In the genomic region with DNA sequence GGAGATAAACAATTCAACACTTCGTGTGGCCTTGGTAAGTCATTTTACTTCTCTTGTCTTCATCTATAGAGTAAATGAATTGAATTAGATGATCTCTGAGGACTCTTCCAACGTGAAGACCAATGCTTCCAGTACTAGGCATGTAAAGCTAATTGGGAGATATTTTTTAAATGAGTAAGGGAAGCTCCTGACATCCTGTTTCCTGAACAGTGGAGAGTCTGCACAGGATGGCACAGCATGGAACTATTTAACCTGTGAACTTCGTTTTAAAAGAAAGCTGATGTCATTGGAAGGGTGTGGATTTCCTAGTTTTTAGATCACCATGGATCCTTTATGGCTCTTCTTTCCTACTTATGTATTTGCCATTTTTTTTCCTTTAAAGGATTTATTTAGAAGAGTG, we compare ENCODE assay signal across 19 cellular contexts. TPM values are rescaled to one million over a fixed set of nuclear protein-coding genes. Genes with fewer than 3 reads are reported as not detected.
DNase-seq lines count a peak whose midpoint lies in the region; ATAC-seq, FAIRE-seq and TF ChIP-seq lines count a peak whose summit lies in the region.
"Had no signal": no experiment of that assay in that cellular context is flagged by ENCODE, and none has a peak within 500 bp of the region (broad histone marks: within the 10 kb centered on the region; RNA-seq: fewer than 3 reads in every experiment).

No MANE protein-coding gene starts in this region.

- no peak overlapping the region for H3K18ac ChIP-seq in mesendoderm (ENCODE audit: low read length)

- TF ChIP-seq POLR2A in endothelial cell of umbilical vein (IDR thresholded peaks at IDR 0.05; ENCODE audit: low read depth, low read length) (no peak), HepG2 (IDR thresholded peaks at IDR 0.05; ENCODE audit: insufficient read depth in 1 of 2, low read depth in 2 of 2, low read length in 2 of 2) (no peak)

- BruUV-seq in endothelial cell of umbilical vein (replicated peaks; lab: Mats Ljungman, UMichigan) (no TSS peak), HepG2 (replicated peaks; lab: Mats Ljungman, UMichigan) (no TSS peak)

- H2AFZ ChIP-seq in endothelial cell of umbilical vein (ENCODE audit: low read depth, low read length) (peak overlapping the region; percentile 34), HepG2 (ENCODE audit: low read length) (no peak overlapping the region)

- CTCF ChIA-PET in endothelial cell of umbilical vein (lab: Charles Lee) = interaction anchor here (0.7 to 1.3 kb wide), 2 partner anchors 105 to 217 kb away, joined by 3 read pairs; no protein-coding TSS in a partner anchor
- CTCF ChIA-PET in HepG2 (lab: Yijun Ruan, JAX; ENCODE audit: low intra/inter-chr PET ratio, low total read pairs) = no interaction called here

- no peak overlapping the region for H3K4ac ChIP-seq in mesendoderm (ENCODE audit: low read depth, low read length)

- H4K20me1 ChIP-seq in endothelial cell of umbilical vein (replicated peaks; ENCODE audit: control insufficient read depth, extremely low read depth, insufficient read depth, low read length) (no peaks in the 10 kb centered on the region), HepG2 (ENCODE audit: insufficient read depth, low read length) (no peaks in the 10 kb centered on the region)

- intact Hi-C loops in endothelial cell of umbilical vein (cut with micrococcal nuclease) (no loop called here), HepG2 (cut with micrococcal nuclease; ENCODE audit: unreplicated experiment) (no loop called here)

- POLR2A ChIA-PET in endothelial cell of umbilical vein (lab: Charles Lee) = no interaction called here
- POLR2A ChIA-PET in HepG2 (lab: Yijun Ruan, JAX) = no interaction called here

- H3K56ac ChIP-seq in mesendoderm (ENCODE audit: low read length) = no peak overlapping the region

- H3K79me2 ChIP-seq in endothelial cell of umbilical vein (ENCODE audit: control insufficient read depth, insufficient read depth, low read length) = no peaks in the 10 kb centered on the region
- H3K79me2 ChIP-seq in mesendoderm (ENCODE audit: control insufficient read depth, insufficient read depth, low read length) = no peaks in the 10 kb centered on the region
- no peaks in the 10 kb centered on the region for H3K79me2 ChIP-seq in HepG2 (ENCODE audit: insufficient read depth, low read length)

- TF ChIP-seq EP300 in HepG2 (IDR thresholded peaks at IDR 0.05; ENCODE audit: low read depth in 2 of 2, low read length in 2 of 2) (no peak), HepG2 (CRISPR knock-in tag; IDR thresholded peaks at IDR 0.05; ENCODE audit: borderline replicate concordance) (no peak)

- no peaks in the 10 kb centered on the region for H3K9me1 ChIP-seq in endothelial cell of umbilical vein (replicated peaks; ENCODE audit: control insufficient read depth, extremely low read depth, insufficient read depth, low read length)

- no peak overlapping the region for H2BK5ac ChIP-seq in mesendoderm (ENCODE audit: low read length)

- H3K9me3 ChIP-seq in endothelial cell of umbilical vein (replicated peaks; ENCODE audit: control insufficient read depth, insufficient read depth, low read length) = no peaks in the 10 kb centered on the region
- no peaks in the 10 kb centered on the region for H3K9me3 ChIP-seq in HepG2 (ENCODE audit: low read length)
- H3K9me3 ChIP-seq: pancreas, right lobe of liver, thyroid gland had no signal

- no peak overlapping the region for H4K5ac ChIP-seq in mesendoderm (ENCODE audit: low read length)

- H3K27ac ChIP-seq in endothelial cell of umbilical vein (ENCODE audit: insufficient read depth, low read depth, low read length) (peak overlapping the region; percentile 41), mesendoderm (ENCODE audit: low read depth, low read length) (no peak overlapping the region), HepG2 (ENCODE audit: extremely low read length, insufficient read depth, low read length) (no peak overlapping the region)
- H3K27ac ChIP-seq: pancreas, right lobe of liver, thyroid gland had no signal

- H3K4me3 ChIP-seq in endothelial cell of umbilical vein (replicated peaks in 1 of 3; ENCODE audit: insufficient read depth in 1 of 3, low read depth in 1 of 3, low read length in 3 of 3) (no peak overlapping the region), mesendoderm (ENCODE audit: low read length) (no peak overlapping the region), HepG2 (replicated peaks in 1 of 3; ENCODE audit: insufficient read depth in 1 of 3, low read depth in 2 of 3, low read length in 3 of 3) (no peak overlapping the region)
- H3K4me3 ChIP-seq: pancreas, right lobe of liver, thyroid gland had no signal

- H3K9ac ChIP-seq in endothelial cell of umbilical vein (replicated peaks; ENCODE audit: extremely low read depth, insufficient read depth, low read length) (no peak overlapping the region), mesendoderm (ENCODE audit: low read length) (no peak overlapping the region), HepG2 (ENCODE audit: insufficient read depth, low read depth, low read length) (no peak overlapping the region)

- WGBS in mesendoderm (ENCODE audit: extremely low coverage, insufficient coverage, low lambda C conversion rate) = no CpG with 5 or more reads among the region's 3 CpGs
- 0% methylated on average over 3 of the region's 3 CpGs for WGBS in HepG2 (ENCODE audit: low lambda C conversion rate)

- in situ Hi-C loops in HepG2 (cut with HindIII; ENCODE audit: extremely low pct_ligation_motif_present, low pct_unique_long_range_greater_than_20kb) = no loop called here

- H2BK15ac ChIP-seq in mesendoderm (replicated peaks; ENCODE audit: low read depth) = no peak overlapping the region

- H3K36me3 ChIP-seq in endothelial cell of umbilical vein (ENCODE audit: control insufficient read depth in 2 of 2, extremely low read depth in 1 of 2, insufficient read depth in 2 of 2, low read length in 2 of 2) (no peaks in the 10 kb centered on the region), mesendoderm (ENCODE audit: control insufficient read depth, insufficient read depth, low read length) (no peaks in the 10 kb centered on the region), HepG2 (replicated peaks in 1 of 2; ENCODE audit: control insufficient read depth in 1 of 2, insufficient read depth in 2 of 2, low read length in 2 of 2) (no peaks in the 10 kb centered on the region)
- H3K36me3 ChIP-seq: pancreas, right lobe of liver, thyroid gland had no signal

- H3K79me1 ChIP-seq in mesendoderm (ENCODE audit: low read length) = no peaks in the 10 kb centered on the region

- no peak overlapping the region for H4K8ac ChIP-seq in mesendoderm (ENCODE audit: low read depth, low read length)

- dilution Hi-C loops in endothelial cell of umbilical vein (cut with MboI; ENCODE audit: extremely low pct_ligation_motif_present, low sequenced_read_pairs) = no loop called here

- no peak for TF ChIP-seq RAD21 in HepG2 (CRISPR knock-in tag; IDR thresholded peaks at IDR 0.05)

- ATAC-seq in HepG2 (no peak), HG02973 (IDR thresholded peaks at IDR 0.05; ENCODE audit: unreplicated experiment) (no peak)
- ATAC-seq: naive thymus-derived CD4-positive, alpha-beta T cell; pancreas; right lobe of liver; stimulated activated naive B cell treated with anti-CD40 and anti-IgM and Interleukin-4, amounts not matched to agents 10 μg/mL and 1 μg/mL and 100 μg/mL, for 72 hours; T-cell had no signal

- TF ChIP-seq CTCF in endothelial cell of umbilical vein (IDR thresholded peaks at IDR 0.05; ENCODE audit: extremely low read depth in 1 of 2, insufficient read depth in 1 of 2, low read depth in 1 of 2, low read length in 2 of 2) = no peak
- TF ChIP-seq CTCF in HepG2 (CRISPR knock-in tag; IDR thresholded peaks at IDR 0.05) = no peak

- H3K4me2 ChIP-seq in endothelial cell of umbilical vein (ENCODE audit: insufficient read depth, low read length) (peak overlapping the region; percentile 50), mesendoderm (ENCODE audit: low read length) (no peak overlapping the region), HepG2 (ENCODE audit: low read depth, low read length) (no peak overlapping the region)

- no peak overlapping the region for H2AK5ac ChIP-seq in mesendoderm (ENCODE audit: low read length)

- DNase-seq in GM03348 (ENCODE audit: low spot score) = peak; percentile 29
- DNase-seq in M059J (ENCODE audit: low read depth) = peak; percentile 66
- DNase-seq in endothelial cell of umbilical vein (ENCODE audit: low read depth, low spot score) = peak; percentile 51
- DNase-seq in mesendoderm = peak; percentile 7
- no peak for DNase-seq in HepG2 (ENCODE audit: low spot score)
- no peak for DNase-seq in NCI-H2107 (lab: John Stamatoyannopoulos, UW)
- DNase-seq: activated gamma-delta T cell; head of caudate nucleus; Karpas-422; naive thymus-derived CD4-positive, alpha-beta T cell; NCI-H1105; pancreas; right lobe of liver; SHP77; stimulated activated naive B cell treated with anti-CD40 and anti-IgM and Interleukin-4, amounts not matched to agents 10 μg/mL and 1 μg/mL and 100 μg/mL, for 72 hours; T-cell; thyroid gland had no signal

- H3K4me1 ChIP-seq in endothelial cell of umbilical vein (ENCODE audit: control insufficient read depth, extremely low read depth, insufficient read depth, low read length) = peaks cover 12% of the 10 kb centered on the region
- no peaks in the 10 kb centered on the region for H3K4me1 ChIP-seq in mesendoderm (ENCODE audit: control insufficient read depth, low read depth, low read length)
- H3K4me1 ChIP-seq in HepG2 (ENCODE audit: insufficient read depth, low read length) = no peaks in the 10 kb centered on the region
- H3K4me1 ChIP-seq: pancreas, right lobe of liver, thyroid gland had no signal

- no peak overlapping the region for H3K23ac ChIP-seq in mesendoderm (ENCODE audit: low read length)

- FAIRE-seq in endothelial cell of umbilical vein (lab: Jason Lieb, UNC) = peak; percentile 77
- no peak for FAIRE-seq in HepG2 (lab: Jason Lieb, UNC)
- FAIRE-seq: islet of Langerhans, pancreas had no signal

- no peak overlapping the region for H2BK120ac ChIP-seq in mesendoderm (ENCODE audit: low read depth, low read length)

- peaks cover 2 to 19% of the 10 kb centered on the region in 2 experiments for H3K27me3 ChIP-seq in endothelial cell of umbilical vein (ENCODE audit: control insufficient read depth in 2 of 2, insufficient read depth in 2 of 2, low read length in 2 of 2)
- no peaks in the 10 kb centered on the region for H3K27me3 ChIP-seq in mesendoderm (ENCODE audit: insufficient read depth, low read length, poor library complexity)
- no peaks in the 10 kb centered on the region; a peak in 2 of 5 replicates for H3K27me3 ChIP-seq in HepG2 (ENCODE audit: control insufficient read depth in 1 of 2, insufficient read depth in 2 of 2, low read length in 2 of 2)
- H3K27me3 ChIP-seq: right lobe of liver had no signal

RNA-seq across cellular contexts. Expression of a gene that starts 48.4 kb away (rescaled TPM):
- total RNA-seq in M059J (2014; rRNA removed; shearing (Covaris generic)) = 82.3 and 110 TPM in 2 replicates
- total RNA-seq in endothelial cell of umbilical vein (96.5 and 96.6 TPM in 2 replicates), HepG2 (2016; rRNA removed; fragmentation: Illumina TruSeq; extraction: Trizol) (76.8 and 117 TPM in 2 replicates)
- polyA plus RNA-seq in endothelial cell of umbilical vein (39.9 and 41.5 TPM in 2 replicates), HepG2 (2011; rRNA removed) (50.3 and 56.3 TPM in 2 replicates)
- polyA plus RNA-seq in endothelial cell of umbilical vein (2011; cell fraction: cytosol; rRNA removed) = 49.0 and 51.0 TPM in 2 replicates
- 68.1 and 68.4 TPM in 2 replicates for polyA plus RNA-seq in endothelial cell of umbilical vein (2011; cell fraction: nucleus; rRNA removed)
- 97.8 and 115 TPM in 2 replicates for polyA plus RNA-seq in endothelial cell of umbilical vein (2012)
- 97.3 and 106 TPM in 2 replicates for polyA minus RNA-seq in endothelial cell of umbilical vein
- polyA minus RNA-seq in endothelial cell of umbilical vein (2011; cell fraction: cytosol; rRNA and poly(A)+ RNA removed) = 13.0 TPM
- polyA minus RNA-seq in endothelial cell of umbilical vein (2011; cell fraction: nucleus; rRNA and poly(A)+ RNA removed) = 131 and 136 TPM in 2 replicates
- polyA plus RNA-seq in mesendoderm (2013, experiment 1 of 2) = 112 TPM
- 109 TPM for polyA plus RNA-seq in mesendoderm (2013, experiment 2 of 2)
- total RNA-seq in HepG2 (2016; cell fraction: cytosol; rRNA removed; fragmentation: Illumina TruSeq; extraction: Trizol; ENCODE audit: low read depth) = 13.5 and 14.2 TPM in 2 replicates
- total RNA-seq in HepG2 (2016; cell fraction: insoluble cytoplasmic fraction; rRNA removed; fragmentation: Illumina TruSeq; extraction: Trizol) = 75.1 and 111 TPM in 2 replicates
- 30.7 and 33.3 TPM in 2 replicates for total RNA-seq in HepG2 (2016; cell fraction: membrane; rRNA removed; fragmentation: Illumina TruSeq; extraction: Trizol)
- 138 TPM in 2 replicates for total RNA-seq in HepG2 (2016; cell fraction: nucleus; rRNA removed; fragmentation: Illumina TruSeq; extraction: Trizol)
- 23.3 and 38.1 TPM in 2 replicates for polyA plus RNA-seq in HepG2 (2011; cell fraction: cytosol; rRNA removed)
- polyA plus RNA-seq in HepG2 (2011; cell fraction: nucleus; rRNA removed) = 19.9 and 25.0 TPM in 2 replicates
- 84.0 and 92.7 TPM in 2 replicates for polyA plus RNA-seq in HepG2 (2012)
- polyA plus RNA-seq in HepG2 (2016; cell fraction: cytosol; fragmentation: Illumina TruSeq; extraction: Trizol; ENCODE audit: low read depth) = 9.1 and 9.4 TPM in 2 replicates
- polyA plus RNA-seq in HepG2 (2016; cell fraction: insoluble cytoplasmic fraction; fragmentation: Illumina TruSeq; extraction: Trizol; ENCODE audit: low read depth) = 44.4 and 46.6 TPM in 2 replicates
- 19.1 and 21.1 TPM in 2 replicates for polyA plus RNA-seq in HepG2 (2016; cell fraction: membrane; fragmentation: Illumina TruSeq; extraction: Trizol; ENCODE audit: low read depth)
- polyA plus RNA-seq in HepG2 (2016; cell fraction: nucleus; fragmentation: Illumina TruSeq; extraction: Trizol; ENCODE audit: insufficient read depth, low read depth) = 110 and 113 TPM in 2 replicates
- 24.6 and 77.8 TPM in 2 replicates for polyA minus RNA-seq in HepG2 (2011; rRNA and poly(A)+ RNA removed; ENCODE audit: low replicate concordance)
- polyA minus RNA-seq in HepG2 (2011; cell fraction: cytosol; rRNA and poly(A)+ RNA removed) = 84.9 and 117 TPM in 2 replicates
- 136 and 138 TPM in 2 replicates for polyA minus RNA-seq in HepG2 (2011; cell fraction: nucleus; rRNA and poly(A)+ RNA removed)

Comparison
In these comparisons a context has a peak if more than half of its experiments do, and no peak if none do; other contexts are left out.
1. DNase-seq: peak in GM03348 (single experiment), M059J (single experiment), endothelial cell of umbilical vein (single experiment) and mesendoderm (single experiment); none in HepG2 (single experiment) and NCI-H2107 (single experiment).